Comparison of ENCODE assay signal across 1 cellular context in genomic region chr12:114625294-114625851, GRCh38.
A peak's percentile ranks its signal among the peaks of the same experiment; 100 is the strongest.
TF ChIP-seq lines count a peak whose summit lies in the region.

No MANE protein-coding gene starts in this region.

TF ChIP-seq in HepG2, 621 proteins besides CTCF, POLR2A, EP300 and RAD21 (continued from another document):
- peak in 1 of 2 experiments; percentile 60; a peak in 1 of 4 replicates for TF ChIP-seq HMGXB4 (CRISPR knock-in tag; IDR thresholded peaks at IDR 0.05; ENCODE audit: borderline replicate concordance in 1 of 2, low read depth in 1 of 2)
- no peak for TF ChIP-seq KAT8 (CRISPR knock-in tag; IDR thresholded peaks at IDR 0.05)
- TF ChIP-seq ZNF639 (CRISPR knock-in tag; conservative IDR thresholded peaks at IDR 0.05), result no peak
- TF ChIP-seq BRCA1 (CRISPR knock-in tag; IDR thresholded peaks at IDR 0.05), result no peak
- no peak for TF ChIP-seq ZNF749 (CRISPR knock-in tag; IDR thresholded peaks at IDR 0.05; ENCODE audit: borderline replicate concordance)
- TF ChIP-seq SOX13 (IDR thresholded peaks at IDR 0.05), result no peak
- TF ChIP-seq SOX13 (CRISPR knock-in tag; conservative IDR thresholded peaks at IDR 0.05 in 1 of 2, IDR thresholded peaks at IDR 0.05 in 1 of 2), result peak in 1 of 2 experiments; percentile 22; a peak in 1 of 4 replicates
